ENCODE assay signal across 12 cellular contexts in the genomic region with DNA sequence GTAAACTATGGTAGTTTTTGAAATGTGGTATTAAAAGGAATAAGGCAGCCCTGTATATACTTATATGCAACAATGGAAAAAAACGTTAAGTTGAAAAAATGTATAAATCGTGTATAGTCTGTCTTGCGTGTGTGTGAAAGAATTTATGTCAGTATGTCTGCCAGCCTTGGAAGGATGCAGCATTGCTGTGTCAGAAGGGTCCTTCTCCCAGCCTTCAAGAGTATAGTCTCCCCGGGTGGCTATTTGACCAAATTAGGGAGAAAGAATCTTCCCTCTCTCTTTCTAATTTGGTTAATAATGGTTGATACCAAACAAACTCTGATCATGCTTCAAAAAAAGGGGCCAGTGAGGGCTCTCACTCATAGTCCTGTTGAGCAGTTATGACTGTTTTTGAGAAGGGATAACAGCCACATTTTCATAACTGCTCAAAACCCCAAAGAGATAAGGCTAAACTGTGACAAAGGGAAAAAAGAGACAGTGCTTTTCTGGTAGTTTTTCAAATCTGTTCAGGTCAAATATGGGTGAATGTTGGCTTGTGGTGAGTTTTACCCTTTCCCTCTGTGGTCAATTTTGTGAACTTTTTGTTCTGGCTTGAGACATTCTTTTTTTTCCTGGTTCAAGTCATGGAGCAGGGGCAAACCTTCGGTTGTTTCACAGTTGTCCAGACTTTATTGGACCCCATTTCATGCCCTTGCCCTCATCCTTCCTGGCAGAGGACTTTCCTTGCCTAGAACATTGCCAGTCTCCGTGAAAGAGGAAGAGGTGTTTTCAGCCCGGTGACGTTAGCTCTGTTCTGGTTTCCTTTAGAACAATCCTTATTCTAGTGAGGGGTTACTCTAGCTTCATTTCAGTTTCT. TPM values are rescaled to one million over a fixed set of nuclear protein-coding genes. Genes with fewer than 3 reads are reported as not detected.
DNase-seq lines count a peak whose midpoint lies in the region; ATAC-seq lines count a peak whose summit lies in the region.
"Had no signal": no experiment of that assay in that cellular context is flagged by ENCODE, and none has a peak within 500 bp of the region (broad histone marks: within the 10 kb centered on the region; RNA-seq: fewer than 3 reads in every experiment).

No MANE protein-coding gene starts in this region.

- peaks cover 64% of the 10 kb centered on the region for H3K4me1 Mint-ChIP-seq in dendritic cell treated with granulocyte-macrophage colony-stimulating factor and Interleukin-4, amounts not matched to agents 40 ng/mL and 50 ng/mL, for 4 days (ENCODE audit: low read depth)

- no peak for DNase-seq in activated naive CD4-positive, alpha-beta T cell treated with anti-CD3 and anti-CD28 coated beads, Interleukin-2, amount 50 U/mL, for 72 hours (ENCODE audit: low spot score in 2 of 2)
- DNase-seq in activated naive CD4-positive, alpha-beta T cell treated with anti-CD3 and anti-CD28 coated beads, Interleukin-2, amount 50 U/mL, for 16 hours: no peak
- DNase-seq in LHCN-M2 (ENCODE audit: low read depth) (peak; percentile 26), ecto neural progenitor cell (ENCODE audit: low spot score) (no peak)
- DNase-seq: AML-193, cortex of kidney, NCI-H524 treated with DMSO at 0.1 percent for 48 hours had no signal

- ATAC-seq in activated naive CD4-positive, alpha-beta T cell treated with anti-CD3 and anti-CD28 coated beads, Interleukin-2, amount 50 U/mL, for 72 hours: peak; percentile 84 to 89
- ATAC-seq in HG03095 (IDR thresholded peaks at IDR 0.05; ENCODE audit: unreplicated experiment): no peak
- ATAC-seq in GM19035 (IDR thresholded peaks at IDR 0.05; ENCODE audit: unreplicated experiment): no peak
- ATAC-seq in HG03135 (IDR thresholded peaks at IDR 0.05; ENCODE audit: unreplicated experiment): no peak
- ATAC-seq: gastroesophageal sphincter had no signal

- no peaks in the 10 kb centered on the region for H3K9me3 Mint-ChIP-seq in activated naive CD4-positive, alpha-beta T cell treated with anti-CD3 and anti-CD28 coated beads, Interleukin-2, amount 50 U/mL, for 72 hours
- no peaks in the 10 kb centered on the region for H3K9me3 Mint-ChIP-seq in dendritic cell treated with granulocyte-macrophage colony-stimulating factor and Interleukin-4, amounts not matched to agents 40 ng/mL and 50 ng/mL, for 4 days

- H3K36me3 Mint-ChIP-seq in activated naive CD4-positive, alpha-beta T cell treated with anti-CD3 and anti-CD28 coated beads, Interleukin-2, amount 50 U/mL, for 72 hours: peaks cover 8% of the 10 kb centered on the region in 2 donors
- peaks cover 30% of the 10 kb centered on the region for H3K36me3 Mint-ChIP-seq in dendritic cell treated with granulocyte-macrophage colony-stimulating factor and Interleukin-4, amounts not matched to agents 40 ng/mL and 50 ng/mL, for 4 days (ENCODE audit: low read depth)

- H3K4me3 Mint-ChIP-seq in dendritic cell treated with granulocyte-macrophage colony-stimulating factor and Interleukin-4, amounts not matched to agents 40 ng/mL and 50 ng/mL, for 4 days: no peak overlapping the region

- intact Hi-C loops in dendritic cell treated with granulocyte-macrophage colony-stimulating factor and Interleukin-4, amounts not matched to agents 40 ng/mL and 50 ng/mL, for 4 days (cut with micrococcal nuclease): no loop called here

- no peaks in the 10 kb centered on the region for H3K27me3 Mint-ChIP-seq in dendritic cell treated with granulocyte-macrophage colony-stimulating factor and Interleukin-4, amounts not matched to agents 40 ng/mL and 50 ng/mL, for 4 days

- H3K27ac Mint-ChIP-seq in activated naive CD4-positive, alpha-beta T cell treated with anti-CD3 and anti-CD28 coated beads, Interleukin-2, amount 50 U/mL, for 72 hours: peak overlapping the region; percentile 10 to 57
- H3K27ac Mint-ChIP-seq in dendritic cell treated with granulocyte-macrophage colony-stimulating factor and Interleukin-4, amounts not matched to agents 40 ng/mL and 50 ng/mL, for 4 days: peak overlapping the region; percentile 78

RNA-seq across cellular contexts. Expression of gene SNX30, which starts 21.0 kb away (rescaled TPM):
- total RNA-seq in activated naive CD4-positive, alpha-beta T cell treated with anti-CD3 and anti-CD28 coated beads, Interleukin-2, amount 50 U/mL, for 72 hours: 1 to 10 TPM; 5.6 to 7.9 TPM
- 6.8 and 7.9 TPM in 2 replicates for total RNA-seq in LHCN-M2 (2014; rRNA removed)
- 3.7 TPM for polyA plus RNA-seq in LHCN-M2 (2012)

RNA-seq across cellular contexts. Expression of gene INIP, which starts 53.7 kb away (rescaled TPM):
- 10 to 100 TPM; 34.1 to 38.4 TPM for total RNA-seq in activated naive CD4-positive, alpha-beta T cell treated with anti-CD3 and anti-CD28 coated beads, Interleukin-2, amount 50 U/mL, for 72 hours
- total RNA-seq in LHCN-M2 (2014; rRNA removed): 28.9 and 32.1 TPM in 2 replicates
- polyA plus RNA-seq in LHCN-M2 (2012): 11.8 TPM

Comparison
In these comparisons a context has a peak if more than half of its experiments do, and no peak if none do; other contexts are left out.
1. ATAC-seq: peak in activated naive CD4-positive, alpha-beta T cell treated with anti-CD3 and anti-CD28 coated beads, Interleukin-2, amount 50 U/mL, for 72 hours (2 of 2); none in HG03095 (single experiment), GM19035 (single experiment) and HG03135 (single experiment).